Comparison of ENCODE assay signal across 19 cellular contexts in the genomic region with DNA sequence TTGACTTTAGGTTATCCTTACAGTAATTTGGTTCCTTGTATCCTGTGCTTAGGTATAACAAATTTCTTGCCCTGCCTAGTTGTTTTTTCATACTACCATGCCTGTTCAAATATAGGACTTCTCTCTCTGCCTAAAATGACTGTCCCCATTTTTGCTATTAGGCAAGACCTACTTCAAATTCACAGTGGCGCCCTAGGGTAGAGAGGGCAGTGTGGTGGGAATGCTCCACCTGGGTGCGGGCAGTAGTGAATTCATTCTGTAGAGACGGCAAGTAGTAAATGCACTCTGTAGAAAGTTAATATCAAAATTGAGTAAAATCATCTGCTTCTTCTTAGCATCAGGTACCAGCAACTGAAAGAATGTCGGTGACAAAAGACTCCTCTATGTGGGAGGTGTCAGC.
DNase-seq lines count a peak whose midpoint lies in the region; ATAC-seq, FAIRE-seq and TF ChIP-seq lines count a peak whose summit lies in the region.
"Had no signal": no experiment of that assay in that cellular context is flagged by ENCODE, and none has a peak within 500 bp of the region (broad histone marks: within the 10 kb centered on the region; RNA-seq: fewer than 3 reads in every experiment).

No MANE protein-coding gene starts in this region.

- H2AK5ac ChIP-seq in trophoblast cell (ENCODE audit: low read length) = no peak overlapping the region

- H3K4me2 ChIP-seq in A549 (peak overlapping the region; percentile 67; the same call in 1 of the 3 replicates), endothelial cell of umbilical vein (ENCODE audit: insufficient read depth, low read length) (no peak overlapping the region), trophoblast cell (ENCODE audit: low read length) (no peak overlapping the region)
- H3K4me2 ChIP-seq: BLaER1 treated with 17β-estradiol and CSF1 and Interleukin-3, amounts not matched to agents 10 nM and 100 nM had no signal

- TF ChIP-seq CTCF in A549 (IDR thresholded peaks at IDR 0.05) = no peak
- TF ChIP-seq CTCF in endothelial cell of umbilical vein (IDR thresholded peaks at IDR 0.05; ENCODE audit: extremely low read depth in 1 of 2, insufficient read depth in 1 of 2, low read depth in 1 of 2, low read length in 2 of 2) = no peak
- TF ChIP-seq CTCF in adrenal gland (IDR thresholded peaks at IDR 0.05) = no peak

- 96% methylated on average over 4 of the region's 4 CpGs for WGBS in A549 (ENCODE audit: missing lambda C conversion rate)
- WGBS in trophoblast cell (ENCODE audit: extremely low coverage, insufficient coverage, insufficient read length) = no CpG with 5 or more reads among the region's 4 CpGs
- 96 to 98% (median 97%) methylated on average over 4 of the region's 4 CpGs for whole genome bisulfite sequencing in adrenal gland, 4 donors

- H3K9ac ChIP-seq in endothelial cell of umbilical vein (replicated peaks; ENCODE audit: extremely low read depth, insufficient read depth, low read length) = no peak overlapping the region
- no peak overlapping the region for H3K9ac ChIP-seq in trophoblast cell (ENCODE audit: low read length)
- H3K9ac ChIP-seq: BLaER1 treated with 17β-estradiol and CSF1 and Interleukin-3, amounts not matched to agents 10 nM and 100 nM had no signal

- peak overlapping the region; percentile 32 for H2BK5ac ChIP-seq in trophoblast cell (ENCODE audit: low read depth, low read length, poor library complexity)

- no peak overlapping the region for H3K14ac ChIP-seq in trophoblast cell (ENCODE audit: low read length)

- H3K27ac ChIP-seq in A549 = peak overlapping the region; percentile 72 to 74
- H3K27ac ChIP-seq in endothelial cell of umbilical vein (ENCODE audit: insufficient read depth, low read depth, low read length) = no peak overlapping the region
- H3K27ac ChIP-seq in trophoblast cell (ENCODE audit: low read depth, low read length) = no peak overlapping the region
- H3K27ac ChIP-seq in adrenal gland = peak overlapping the region in 1 of 5 donors; percentile 10
- H3K27ac ChIP-seq: BLaER1 treated with 17β-estradiol and CSF1 and Interleukin-3, amounts not matched to agents 10 nM and 100 nM; C4-2B had no signal

- FAIRE-seq in A549 (lab: Jason Lieb, UNC) (no peak), endothelial cell of umbilical vein (lab: Jason Lieb, UNC) (no peak)
- FAIRE-seq: A204.1, D721Med, G401.6, GM12891, GM19239 had no signal

- peak overlapping the region; percentile 45 for H2BK120ac ChIP-seq in trophoblast cell (ENCODE audit: insufficient read depth, low read length, poor library complexity)

- peak overlapping the region; percentile 59 for H4K91ac ChIP-seq in trophoblast cell (ENCODE audit: low read depth, low read length)

- H3K36me3 ChIP-seq in endothelial cell of umbilical vein (ENCODE audit: control insufficient read depth in 2 of 2, extremely low read depth in 1 of 2, insufficient read depth in 2 of 2, low read length in 2 of 2) = no peaks in the 10 kb centered on the region
- H3K36me3 ChIP-seq in trophoblast cell (ENCODE audit: control insufficient read depth in 1 of 2, insufficient read depth in 2 of 2, low read length in 2 of 2) = no peaks in the 10 kb centered on the region
- no peaks in the 10 kb centered on the region for H3K36me3 ChIP-seq in adrenal gland (replicated peaks in 1 of 2)
- H3K36me3 ChIP-seq: BLaER1 treated with 17β-estradiol and CSF1 and Interleukin-3, amounts not matched to agents 10 nM and 100 nM had no signal

- H3K9me1 ChIP-seq in endothelial cell of umbilical vein (replicated peaks; ENCODE audit: control insufficient read depth, extremely low read depth, insufficient read depth, low read length) = peaks cover 4% of the 10 kb centered on the region

- no peak for TF ChIP-seq RAD21 in A549 (conservative IDR thresholded peaks at IDR 0.05 in 1 of 2, IDR thresholded peaks at IDR 0.05 in 1 of 2)

- H3K9me3 ChIP-seq in A549 (no peaks in the 10 kb centered on the region), endothelial cell of umbilical vein (replicated peaks; ENCODE audit: control insufficient read depth, insufficient read depth, low read length) (no peaks in the 10 kb centered on the region), trophoblast cell (ENCODE audit: insufficient read depth, low read depth, low read length) (no peaks in the 10 kb centered on the region), adrenal gland (replicated peaks in 1 of 3) (no peaks in the 10 kb centered on the region)
- H3K9me3 ChIP-seq: BLaER1 treated with 17β-estradiol and CSF1 and Interleukin-3, amounts not matched to agents 10 nM and 100 nM; Caco-2 had no signal

- dilution Hi-C loops in endothelial cell of umbilical vein (cut with MboI; ENCODE audit: extremely low pct_ligation_motif_present, low sequenced_read_pairs) = no loop called here

- POLR2A ChIA-PET in A549 (lab: Yijun Ruan, JAX) (no interaction called here), endothelial cell of umbilical vein (lab: Charles Lee) (no interaction called here)

- CTCF ChIA-PET in A549 (lab: Yijun Ruan, JAX) (no interaction called here), endothelial cell of umbilical vein (lab: Charles Lee) (interaction anchor here (1.2 to 1.7 kb wide), 3 partner anchors 12 to 39 kb away, joined by 5 to 11 read pairs (median 5); no protein-coding TSS in a partner anchor)

- no peak overlapping the region for H3K4me3 ChIP-seq in A549
- no peak overlapping the region for H3K4me3 ChIP-seq in endothelial cell of umbilical vein (replicated peaks in 1 of 3; ENCODE audit: insufficient read depth in 1 of 3, low read depth in 1 of 3, low read length in 3 of 3)
- H3K4me3 ChIP-seq in trophoblast cell (ENCODE audit: low read depth, low read length) = no peak overlapping the region
- H3K4me3 ChIP-seq in adrenal gland = no peak overlapping the region
- H3K4me3 ChIP-seq: BLaER1 treated with 17β-estradiol and CSF1 and Interleukin-3, amounts not matched to agents 10 nM and 100 nM had no signal

- H4K20me1 ChIP-seq in endothelial cell of umbilical vein (replicated peaks; ENCODE audit: control insufficient read depth, extremely low read depth, insufficient read depth, low read length) = no peaks in the 10 kb centered on the region
- H4K20me1 ChIP-seq: BLaER1 treated with 17β-estradiol and CSF1 and Interleukin-3, amounts not matched to agents 10 nM and 100 nM had no signal

- TF ChIP-seq POLR2A in A549 (IDR thresholded peaks at IDR 0.05; ENCODE audit: low read length) = no peak
- TF ChIP-seq POLR2A in endothelial cell of umbilical vein (IDR thresholded peaks at IDR 0.05; ENCODE audit: low read depth, low read length) = no peak
- TF ChIP-seq POLR2A in adrenal gland (IDR thresholded peaks at IDR 0.05) = no peak

- H3K79me2 ChIP-seq in endothelial cell of umbilical vein (ENCODE audit: control insufficient read depth, insufficient read depth, low read length) (no peaks in the 10 kb centered on the region), trophoblast cell (ENCODE audit: control insufficient read depth, insufficient read depth, low read length, poor library complexity) (no peaks in the 10 kb centered on the region)

- no peak for TF ChIP-seq EP300 in A549 (IDR thresholded peaks at IDR 0.05)

- no peak overlapping the region for H4K8ac ChIP-seq in trophoblast cell (ENCODE audit: low read depth, low read length)

- ATAC-seq in A549 = no peak
- ATAC-seq: CD8-positive, alpha-beta T cell had no signal

- TSS peak; percentile 80 for BruUV-seq in endothelial cell of umbilical vein (replicated peaks; lab: Mats Ljungman, UMichigan)

- H3K4ac ChIP-seq in trophoblast cell (ENCODE audit: low read depth, low read length) = no peak overlapping the region

- H3K23ac ChIP-seq in trophoblast cell (ENCODE audit: low read length) = no peak overlapping the region

- H3K27me3 ChIP-seq in endothelial cell of umbilical vein (ENCODE audit: control insufficient read depth in 2 of 2, insufficient read depth in 2 of 2, low read length in 2 of 2) (no peaks in the 10 kb centered on the region), trophoblast cell (ENCODE audit: insufficient read depth, low read length) (no peaks in the 10 kb centered on the region), adrenal gland (no peaks in the 10 kb centered on the region)
- H3K27me3 ChIP-seq: BLaER1 treated with 17β-estradiol and CSF1 and Interleukin-3, amounts not matched to agents 10 nM and 100 nM had no signal

- peaks cover 2% of the 10 kb centered on the region for H3K79me1 ChIP-seq in trophoblast cell (ENCODE audit: low read length)

- H4K12ac ChIP-seq in trophoblast cell (ENCODE audit: low read depth, low read length) = no peak overlapping the region

- DNase-seq in A549 (ENCODE audit: low read depth in 1 of 2, low spot score in 1 of 2) (no peak), endothelial cell of umbilical vein (ENCODE audit: low read depth, low spot score) (no peak), trophoblast cell (peak; percentile 52 to 84), adrenal gland (no peak), SHP77 treated with DMSO at 0.1 percent for 48 hours (lab: John Stamatoyannopoulos, UW) (no peak)
- DNase-seq: 8988T; AML-193; Calu3; CD4-positive, alpha-beta T cell; CD8-positive, alpha-beta T cell; DMS79 treated with DMSO at 0.1 percent for 48 hours had no signal

- H3K18ac ChIP-seq in trophoblast cell (ENCODE audit: low read length) = no peak overlapping the region

- peaks cover 53% of the 10 kb centered on the region for H3K4me1 ChIP-seq in A549
- H3K4me1 ChIP-seq in endothelial cell of umbilical vein (ENCODE audit: control insufficient read depth, extremely low read depth, insufficient read depth, low read length) = peaks cover 13% of the 10 kb centered on the region
- H3K4me1 ChIP-seq in trophoblast cell (ENCODE audit: control insufficient read depth in 1 of 2, insufficient read depth in 2 of 2, low read length in 2 of 2) = no peaks in the 10 kb centered on the region
- H3K4me1 ChIP-seq in adrenal gland (replicated peaks in 1 of 2) = peaks cover 16 to 30% of the 10 kb centered on the region in 2 donors
- H3K4me1 ChIP-seq: BLaER1 treated with 17β-estradiol and CSF1 and Interleukin-3, amounts not matched to agents 10 nM and 100 nM had no signal

- peak overlapping the region; percentile 50 for H2AFZ ChIP-seq in endothelial cell of umbilical vein (ENCODE audit: low read depth, low read length)
- H2AFZ ChIP-seq in trophoblast cell (ENCODE audit: insufficient read depth, low read length, poor library complexity) = no peak overlapping the region

- no peak overlapping the region for H2BK12ac ChIP-seq in trophoblast cell (ENCODE audit: low read length)

- intact Hi-C loops in endothelial cell of umbilical vein (cut with micrococcal nuclease) = loop anchor here (5.0 kb wide), 1 partner anchor 77 kb away; no protein-coding TSS in a partner anchor
- intact Hi-C loops in adrenal gland (cut with DNase I) = no loop called here

TF ChIP-seq in A549, 52 proteins besides CTCF, POLR2A, EP300 and RAD21 (continues in another document):
- TF ChIP-seq CBX2 (IDR thresholded peaks at IDR 0.05; ENCODE audit: borderline replicate concordance, low read depth) (no peak), FOSL2 (IDR thresholded peaks at IDR 0.05) (no peak), FOSL2 (CRISPR knock-in tag; IDR thresholded peaks at IDR 0.05) (no peak), PHF8 (IDR thresholded peaks at IDR 0.05; ENCODE audit: borderline replicate concordance, low read depth) (no peak)

TF ChIP-seq in endothelial cell of umbilical vein, 7 proteins besides CTCF, POLR2A, EP300 and RAD21 (continues in another document):
- no peak for TF ChIP-seq FOS (IDR thresholded peaks at IDR 0.05; ENCODE audit: borderline replicate concordance, insufficient read depth, low read length)

Comparison
In these comparisons a context has a peak if more than half of its experiments do, and no peak if none do; other contexts are left out.
1. DNase-seq: peak in trophoblast cell (2 of 2); none in A549 (0 of 2), endothelial cell of umbilical vein (single experiment), adrenal gland (0 of 7) and SHP77 treated with DMSO at 0.1 percent for 48 hours (single experiment).
2. H3K27ac ChIP-seq: peak in A549 (2 of 2); none in endothelial cell of umbilical vein (single experiment) and trophoblast cell (single experiment).